24 cellular contexts compared by ENCODE assay signal in genomic region chr5:168707646-168708300, GRCh38.
DNase-seq lines count a peak whose midpoint lies in the region; ATAC-seq, FAIRE-seq and TF ChIP-seq lines count a peak whose summit lies in the region.
"Had no signal": no experiment of that assay in that cellular context is flagged by ENCODE, and none has a peak within 500 bp of the region (broad histone marks: within the 10 kb centered on the region; RNA-seq: fewer than 3 reads in every experiment).

No MANE protein-coding gene starts in this region.

- no peaks in the 10 kb centered on the region for H3K36me3 ChIP-seq in bronchial epithelial cell (ENCODE audit: control insufficient read depth, insufficient read depth, low read length)

- H3K27me3 ChIP-seq in bronchial epithelial cell (ENCODE audit: control insufficient read depth, insufficient read depth, low read length): no peaks in the 10 kb centered on the region
- H3K27me3 ChIP-seq: SJSA1 had no signal

- TF ChIP-seq POLR2A in GM18505 (IDR thresholded peaks at IDR 0.05; ENCODE audit: borderline replicate concordance, extremely low read depth, insufficient read depth, insufficient read length): no peak

- H3K9me3 Mint-ChIP-seq in neural crest cell: no peaks in the 10 kb centered on the region

- H3K27me3 Mint-ChIP-seq in neural crest cell (ENCODE audit: low read depth): no peaks in the 10 kb centered on the region

- ATAC-seq in GM18505 (IDR thresholded peaks at IDR 0.05; ENCODE audit: unreplicated experiment): no peak
- no peak for ATAC-seq in HG02840 (IDR thresholded peaks at IDR 0.05; ENCODE audit: low FRiP score, unreplicated experiment)

- no peak for TF ChIP-seq CTCF in bronchial epithelial cell (IDR thresholded peaks at IDR 0.05; ENCODE audit: insufficient read depth, low read length, severe bottlenecking)
- TF ChIP-seq CTCF in neural crest cell (conservative IDR thresholded peaks at IDR 0.05): no peak
- TF ChIP-seq CTCF in GM13977 (IDR thresholded peaks at IDR 0.05; ENCODE audit: extremely low read depth, insufficient read depth, missing control alignments): no peak

- peak overlapping the region; percentile 69 for H3K27ac Mint-ChIP-seq in neural crest cell (ENCODE audit: unreplicated experiment)
- H3K27ac Mint-ChIP-seq: CD4-positive, alpha-beta memory T cell had no signal

- peak; percentile 64 for FAIRE-seq in bronchial epithelial cell (lab: Jason Lieb, UNC)
- FAIRE-seq: GM12891, GM18507 had no signal

- in situ Hi-C loops in GM13977 (cut with MboI; ENCODE audit: low pct_unique_long_range_greater_than_20kb, low sequenced_read_pairs, unreplicated experiment): no loop called here

- no peak overlapping the region for H3K4me3 ChIP-seq in bronchial epithelial cell (ENCODE audit: low read depth, low read length)
- H3K4me3 ChIP-seq: SJSA1 had no signal

- no peak overlapping the region for H3K4me3 Mint-ChIP-seq in neural crest cell
- H3K4me3 Mint-ChIP-seq: CD4-positive, alpha-beta memory T cell had no signal

- peaks cover 18% of the 10 kb centered on the region for H3K4me1 Mint-ChIP-seq in neural crest cell
- H3K4me1 Mint-ChIP-seq: CD4-positive, alpha-beta memory T cell had no signal

- H3K36me3 Mint-ChIP-seq in neural crest cell (ENCODE audit: low read depth): no peaks in the 10 kb centered on the region
- H3K36me3 Mint-ChIP-seq: CD4-positive, alpha-beta memory T cell had no signal

- DNase-seq in bronchial epithelial cell (ENCODE audit: low read depth) (no peak), cerebellum (ENCODE audit: low spot score) (peak; percentile 74), neural crest cell (ENCODE audit: low read depth, low spot score) (no peak), ureter (ENCODE audit: low spot score) (peak; percentile 13), GM13977 (ENCODE audit: low spot score) (no peak)
- DNase-seq: Caco-2; CD4-positive, alpha-beta memory T cell; GF-D8; H7; Karpas-422; NCI-H1092; NCI-H1436; NCI-H187; NCI-H2081 treated with DMSO at 0.1 percent for 48 hours; NCI-H2171; NCI-H226; NCI-H510A; Right ventricle myocardium superior; RPMI8226 had no signal

Comparison
In these comparisons a context has a peak if more than half of its experiments do, and no peak if none do; other contexts are left out.
1. DNase-seq: peak in cerebellum (single experiment) and ureter (single experiment); none in bronchial epithelial cell (single experiment), neural crest cell (single experiment) and GM13977 (single experiment).